Comparison of ENCODE assay signal across 11 cellular contexts in the genomic region with DNA sequence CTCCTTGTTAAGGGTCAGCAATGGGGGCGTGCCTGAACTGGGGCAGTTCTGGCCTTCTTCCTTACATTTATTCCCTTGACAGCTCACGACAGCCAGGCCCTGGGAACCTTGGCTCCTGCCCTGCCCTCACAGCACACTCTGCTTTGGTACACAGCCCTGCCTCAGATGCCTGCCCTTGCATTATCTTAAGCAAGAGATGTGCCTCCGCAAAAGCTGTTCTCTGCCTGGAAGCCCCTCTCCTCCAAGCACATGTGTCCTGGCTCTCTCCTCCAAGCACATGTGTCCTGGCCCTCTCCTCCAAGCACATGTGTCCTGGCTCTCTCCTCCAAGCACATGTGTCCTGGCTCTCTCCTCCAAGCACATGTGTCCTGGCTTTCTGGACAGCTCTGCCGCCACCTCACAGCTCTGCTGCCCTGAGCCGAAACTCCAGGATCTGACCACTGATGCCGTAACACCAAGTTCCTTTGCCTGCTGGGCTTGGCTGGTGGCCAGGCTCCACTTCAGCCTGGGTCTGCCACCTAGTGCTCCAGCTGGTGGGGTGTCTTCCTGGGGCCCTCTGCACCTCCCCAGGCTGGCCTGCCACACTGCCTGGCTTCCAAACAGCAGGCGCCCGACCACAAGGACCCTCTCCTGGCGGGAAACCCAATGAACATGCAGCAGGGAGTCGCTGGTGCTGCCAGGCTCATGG. TPM values are rescaled to one million over a fixed set of nuclear protein-coding genes. Genes with fewer than 3 reads are reported as not detected.
A peak's percentile ranks its signal among the peaks of the same experiment; 100 is the strongest.
DNase-seq lines count a peak whose midpoint lies in the region; ATAC-seq and TF ChIP-seq lines count a peak whose summit lies in the region.
"Had no signal": no experiment of that assay in that cellular context is flagged by ENCODE, and none has a peak within 500 bp of the region (broad histone marks: within the 10 kb centered on the region; RNA-seq: fewer than 3 reads in every experiment).

No MANE protein-coding gene starts in this region.

- ATAC-seq in GM18870 (IDR thresholded peaks at IDR 0.05; ENCODE audit: unreplicated experiment) (no peak), GM23338 (no peak)
- ATAC-seq: naive thymus-derived CD4-positive, alpha-beta T cell had no signal

- TF ChIP-seq CTCF in astrocyte of the cerebellum (IDR thresholded peaks at IDR 0.05; ENCODE audit: low read depth, low read length, missing control alignments), result no peak
- TF ChIP-seq CTCF in uterus (IDR thresholded peaks at IDR 0.05), result no peak
- TF ChIP-seq CTCF in GM23338 (conservative IDR thresholded peaks at IDR 0.05; ENCODE audit: low read depth in 2 of 2), result no peak

- in situ Hi-C loops in astrocyte of the cerebellum (cut with HindIII; ENCODE audit: low sequenced_read_pairs), result no loop called here

- H3K36me3 ChIP-seq in uterus (no peaks in the 10 kb centered on the region), GM23338 (ENCODE audit: insufficient read depth) (no peaks in the 10 kb centered on the region)

- peak overlapping the region; percentile 72 for H3K27ac Mint-ChIP-seq in activated naive CD4-positive, alpha-beta T cell treated with anti-CD3 and anti-CD28 coated beads, Interleukin-2, amount 50 U/mL, for 24 hours
- no peak overlapping the region for H3K27ac Mint-ChIP-seq in GM23338
- H3K27ac Mint-ChIP-seq: CD4-positive, alpha-beta T cell had no signal

- no peaks in the 10 kb centered on the region for H3K9me3 Mint-ChIP-seq in activated naive CD4-positive, alpha-beta T cell treated with anti-CD3 and anti-CD28 coated beads, Interleukin-2, amount 50 U/mL, for 24 hours
- no peaks in the 10 kb centered on the region for H3K9me3 Mint-ChIP-seq in GM23338
- H3K9me3 Mint-ChIP-seq: CD4-positive, alpha-beta T cell; naive thymus-derived CD4-positive, alpha-beta T cell had no signal

- no peaks in the 10 kb centered on the region for H3K9me3 ChIP-seq in uterus

- no peaks in the 10 kb centered on the region for H3K79me2 ChIP-seq in GM23338 (replicated peaks; ENCODE audit: insufficient read depth)

- H3K27me3 ChIP-seq in uterus (no peaks in the 10 kb centered on the region), GM23338 (ENCODE audit: insufficient read depth) (no peaks in the 10 kb centered on the region)

- H3K4me3 ChIP-seq in astrocyte of the cerebellum (ENCODE audit: low read depth, low read length) (peak overlapping the region; percentile 15), uterus (peak overlapping the region in 1 of 2 donors; percentile 18), GM23338 (no peak overlapping the region)

- H3K27ac ChIP-seq in uterus, result peak overlapping the region; percentile 3 to 58
- H3K27ac ChIP-seq in GM23338 (ENCODE audit: low read depth), result no peak overlapping the region

- H2AFZ ChIP-seq in GM23338, result no peak overlapping the region

- no peaks in the 10 kb centered on the region for H3K36me3 Mint-ChIP-seq in activated naive CD4-positive, alpha-beta T cell treated with anti-CD3 and anti-CD28 coated beads, Interleukin-2, amount 50 U/mL, for 24 hours
- H3K36me3 Mint-ChIP-seq in GM23338 (ENCODE audit: low read depth), result no peaks in the 10 kb centered on the region; the same call in 2 of the 3 replicates
- H3K36me3 Mint-ChIP-seq: naive thymus-derived CD4-positive, alpha-beta T cell had no signal

- no peak overlapping the region for H3K4me2 ChIP-seq in GM23338

- no peaks in the 10 kb centered on the region for H3K9me2 ChIP-seq in GM23338 (ENCODE audit: insufficient read depth)

- no peaks in the 10 kb centered on the region for H4K20me1 ChIP-seq in GM23338 (replicated peaks; ENCODE audit: insufficient read depth)

- no peaks in the 10 kb centered on the region for H3K4me1 Mint-ChIP-seq in activated naive CD4-positive, alpha-beta T cell treated with anti-CD3 and anti-CD28 coated beads, Interleukin-2, amount 50 U/mL, for 24 hours
- peaks cover 9% of the 10 kb centered on the region for H3K4me1 Mint-ChIP-seq in GM23338

- no peaks in the 10 kb centered on the region for H3F3A ChIP-seq in GM23338 (replicated peaks; ENCODE audit: low read depth)

- no peaks in the 10 kb centered on the region for H3K4me1 ChIP-seq in uterus
- H3K4me1 ChIP-seq in GM23338 (ENCODE audit: insufficient read depth), result no peaks in the 10 kb centered on the region

- no peaks in the 10 kb centered on the region for H3K27me3 Mint-ChIP-seq in activated naive CD4-positive, alpha-beta T cell treated with anti-CD3 and anti-CD28 coated beads, Interleukin-2, amount 50 U/mL, for 24 hours
- peaks cover 4% of the 10 kb centered on the region for H3K27me3 Mint-ChIP-seq in GM23338 (ENCODE audit: insufficient read depth, low read depth, poor library complexity)
- H3K27me3 Mint-ChIP-seq: CD4-positive, alpha-beta T cell; naive thymus-derived CD4-positive, alpha-beta T cell had no signal

- no peak overlapping the region for H3K4me3 Mint-ChIP-seq in activated naive CD4-positive, alpha-beta T cell treated with anti-CD3 and anti-CD28 coated beads, Interleukin-2, amount 50 U/mL, for 24 hours
- H3K4me3 Mint-ChIP-seq in GM23338, result no peak overlapping the region
- H3K4me3 Mint-ChIP-seq: CD4-positive, alpha-beta T cell had no signal

- intact Hi-C loops in uterus (cut with DNase I; ENCODE audit: low total_unique reads), result no loop called here

- no peak for TF ChIP-seq POLR2A in uterus (IDR thresholded peaks at IDR 0.05)

- no peak for DNase-seq in activated naive CD4-positive, alpha-beta T cell (lab: John Stamatoyannopoulos, UW)
- DNase-seq in astrocyte of the cerebellum (ENCODE audit: low read depth) (peak; percentile 23), kidney tubule cell (ENCODE audit: low spot score) (peak; percentile 14), uterus (peak; percentile 38 to 45), GM23338 (ENCODE audit: low spot score) (no peak)
- no peak for DNase-seq in effector CD8-positive, alpha-beta T cell (lab: John Stamatoyannopoulos, UW)
- DNase-seq: CD4-positive, alpha-beta T cell; naive thymus-derived CD4-positive, alpha-beta T cell had no signal

TF ChIP-seq in GM23338, 12 proteins besides CTCF, POLR2A, EP300 and RAD21:
- no peak for TF ChIP-seq POLR2AphosphoS5 (IDR thresholded peaks at IDR 0.05; ENCODE audit: low read depth)
- TF ChIP-seq CREB1 (CRISPR knock-in tag; IDR thresholded peaks at IDR 0.05; ENCODE audit: low read depth), result no peak
- no peak for TF ChIP-seq EZH2phosphoT487 (IDR thresholded peaks at IDR 0.05; ENCODE audit: unreplicated experiment)
- no peak for TF ChIP-seq EZH2 (IDR thresholded peaks at IDR 0.05; ENCODE audit: low read depth, unreplicated experiment)

RNA-seq across cellular contexts. Expression of a gene that starts 53.1 kb away (rescaled TPM):
- total RNA-seq in uterus, result 1 to 10 TPM in 1 of 4 donors, under 1 TPM in 2, not detected in 1; 0.14 to 1.7 (median 0.26) TPM
- total RNA-seq in GM23338 (2014; rRNA removed; shearing (Covaris generic)), result 2.0 and 3.2 TPM in 2 replicates
- 0.52 and 0.81 TPM in 2 replicates for polyA plus RNA-seq in GM23338 (2016; fragmentation: Nextera tagmentation; extraction: Ambion mirVana)
- total RNA-seq: CD4-positive, alpha-beta T cell; epithelial cell of proximal tubule had no signal
- polyA plus RNA-seq: naive thymus-derived CD4-positive, alpha-beta T cell had no signal

Comparison
In these comparisons a context has a peak if more than half of its experiments do, and no peak if none do; other contexts are left out.
1. DNase-seq: peak in astrocyte of the cerebellum (single experiment), kidney tubule cell (single experiment) and uterus (2 of 2); none in activated naive CD4-positive, alpha-beta T cell (0 of 4), GM23338 (single experiment) and effector CD8-positive, alpha-beta T cell (single experiment).